ENCODE assay signal across 11 cellular contexts in genomic region chr5:150498501-150498900, GRCh38. TPM values are rescaled to one million over a fixed set of nuclear protein-coding genes. Genes with fewer than 3 reads are reported as not detected.
DNase-seq lines count a peak whose midpoint lies in the region; ATAC-seq and TF ChIP-seq lines count a peak whose summit lies in the region.
"Had no signal": no experiment of that assay in that cellular context is flagged by ENCODE, and none has a peak within 500 bp of the region (broad histone marks: within the 10 kb centered on the region; RNA-seq: fewer than 3 reads in every experiment).

No MANE protein-coding gene starts in this region.

- no peak for TF ChIP-seq CTCF in AG10803 (conservative IDR thresholded peaks at IDR 0.05; ENCODE audit: low read length)
- no peak for TF ChIP-seq CTCF in WI38 (IDR thresholded peaks at IDR 0.05; ENCODE audit: low read depth, low read length)

- H3K4me2 ChIP-seq in trophoblast cell (ENCODE audit: low read length), result peak overlapping the region; percentile 32

- H2BK12ac ChIP-seq in trophoblast cell (ENCODE audit: low read length), result peak overlapping the region; percentile 51

- no CpG with 5 or more reads among the region's 6 CpGs for WGBS in trophoblast cell (ENCODE audit: extremely low coverage, insufficient coverage, insufficient read length)

- peaks cover 46 to 62% of the 10 kb centered on the region in 2 experiments for H3K4me1 ChIP-seq in trophoblast cell (ENCODE audit: control insufficient read depth in 1 of 2, insufficient read depth in 2 of 2, low read length in 2 of 2)

- no peak for DNase-seq in AG10803 (ENCODE audit: low read depth)
- DNase-seq in left ventricle myocardium superior, result no peak
- DNase-seq in trophoblast cell, result no peak
- no peak for DNase-seq in NCI-H2081 treated with DMSO at 0.1 percent for 48 hours (lab: John Stamatoyannopoulos, UW)
- DNase-seq: activated B cell treated with CpG ODN at 0.5 μM for 24 hours; NK-92 treated with Interleukin-12 subunit alpha and Interleukin-12 subunit beta, amount 100 ng/mL, for 24 hours had no signal

- H3K27ac ChIP-seq in trophoblast cell (ENCODE audit: low read depth, low read length), result peak overlapping the region; percentile 14

- H4K8ac ChIP-seq in trophoblast cell (ENCODE audit: low read depth, low read length), result peak overlapping the region; percentile 23

- H3K4ac ChIP-seq in trophoblast cell (ENCODE audit: low read depth, low read length), result peak overlapping the region; percentile 21

- H2AFZ ChIP-seq in trophoblast cell (ENCODE audit: insufficient read depth, low read length, poor library complexity), result peak overlapping the region; percentile 6

- H3K14ac ChIP-seq in trophoblast cell (ENCODE audit: low read length), result peak overlapping the region; percentile 45

- H3K18ac ChIP-seq in trophoblast cell (ENCODE audit: low read length), result peak overlapping the region; percentile 17

- H4K91ac ChIP-seq in trophoblast cell (ENCODE audit: low read depth, low read length), result no peak overlapping the region

- H3K23ac ChIP-seq in trophoblast cell (ENCODE audit: low read length), result no peak overlapping the region

- intact Hi-C loops in left ventricle myocardium superior (cut with micrococcal nuclease), result no loop called here

- peaks cover 60% of the 10 kb centered on the region for H3K79me2 ChIP-seq in trophoblast cell (ENCODE audit: control insufficient read depth, insufficient read depth, low read length, poor library complexity)

- no peak overlapping the region for H4K12ac ChIP-seq in trophoblast cell (ENCODE audit: low read depth, low read length)

- H2BK120ac ChIP-seq in trophoblast cell (ENCODE audit: insufficient read depth, low read length, poor library complexity), result peak overlapping the region; percentile 9

- H2AK5ac ChIP-seq in trophoblast cell (ENCODE audit: low read length), result peak overlapping the region; percentile 22

- H2BK5ac ChIP-seq in trophoblast cell (ENCODE audit: low read depth, low read length, poor library complexity), result no peak overlapping the region

- H3K9me3 ChIP-seq in trophoblast cell (ENCODE audit: insufficient read depth, low read depth, low read length), result no peaks in the 10 kb centered on the region
- H3K9me3 ChIP-seq: HAP-1 had no signal

- ATAC-seq in left ventricle myocardium superior (peak; percentile 17), GM18868 (IDR thresholded peaks at IDR 0.05; ENCODE audit: unreplicated experiment) (no peak), GM18873 (IDR thresholded peaks at IDR 0.05; ENCODE audit: low FRiP score, unreplicated experiment) (no peak), GM18505 (IDR thresholded peaks at IDR 0.05; ENCODE audit: unreplicated experiment) (no peak)

- no peak overlapping the region for H3K9ac ChIP-seq in trophoblast cell (ENCODE audit: low read length)

- no peaks in the 10 kb centered on the region for H3K27me3 ChIP-seq in trophoblast cell (ENCODE audit: insufficient read depth, low read length)

- H3K4me3 ChIP-seq in AG10803 (ENCODE audit: low read length) (peak overlapping the region; percentile 59), WI38 (ENCODE audit: low read depth, low read length) (peak overlapping the region; percentile 33), trophoblast cell (ENCODE audit: low read depth, low read length) (no peak overlapping the region)
- H3K4me3 ChIP-seq: HAP-1 had no signal

- no peak for TF ChIP-seq POLR2A in GM18505 (IDR thresholded peaks at IDR 0.05; ENCODE audit: borderline replicate concordance, extremely low read depth, insufficient read depth, insufficient read length)

- H3K36me3 ChIP-seq in trophoblast cell (ENCODE audit: control insufficient read depth in 1 of 2, insufficient read depth in 2 of 2, low read length in 2 of 2), result peaks cover 25 to 37% of the 10 kb centered on the region in 2 experiments

- H3K79me1 ChIP-seq in trophoblast cell (ENCODE audit: low read length), result peaks cover 13% of the 10 kb centered on the region

RNA-seq across cellular contexts. Expression of gene NDST1, which starts 9.4 kb away (rescaled TPM):
- total RNA-seq in left ventricle myocardium superior, result 57.9 TPM
- 98.1 and 98.9 TPM in 2 replicates for polyA plus RNA-seq in trophoblast cell (2013)

RNA-seq across cellular contexts. Expression of gene RPS14, which starts 49.0 kb away (rescaled TPM):
- 1,255 TPM for total RNA-seq in left ventricle myocardium superior
- 2,982 and 3,060 TPM in 2 replicates for polyA plus RNA-seq in trophoblast cell (2013)
